1 cellular context compared by ENCODE assay signal in the genomic region with DNA sequence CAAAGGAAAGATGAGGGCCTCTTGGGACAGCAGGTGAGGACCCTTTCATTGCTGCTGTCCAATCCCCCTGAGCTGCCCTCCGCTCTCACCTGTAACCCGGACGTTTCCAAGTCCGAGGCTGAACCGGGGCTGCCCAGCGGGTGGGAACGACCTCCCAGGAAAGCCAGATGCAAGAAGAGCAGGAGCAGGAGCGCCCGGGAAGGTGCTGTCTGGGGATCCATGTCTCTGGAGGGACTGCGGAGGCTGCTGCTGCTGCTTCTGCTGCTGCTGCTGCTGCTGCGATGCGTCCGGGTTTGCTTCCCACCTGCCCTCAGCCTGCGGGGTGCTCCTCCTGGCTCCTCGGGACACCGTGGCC.
TF ChIP-seq lines count a peak whose summit lies in the region.

A gene (minus strand): TSS at position 333 of the 355 bp plus-strand sequence. CDS start 112 bp downstream, at position 221.

TF ChIP-seq in HEK293, 187 proteins besides CTCF, POLR2A, EP300 and RAD21 (continued from another document):
- TF ChIP-seq, protein P1, sequence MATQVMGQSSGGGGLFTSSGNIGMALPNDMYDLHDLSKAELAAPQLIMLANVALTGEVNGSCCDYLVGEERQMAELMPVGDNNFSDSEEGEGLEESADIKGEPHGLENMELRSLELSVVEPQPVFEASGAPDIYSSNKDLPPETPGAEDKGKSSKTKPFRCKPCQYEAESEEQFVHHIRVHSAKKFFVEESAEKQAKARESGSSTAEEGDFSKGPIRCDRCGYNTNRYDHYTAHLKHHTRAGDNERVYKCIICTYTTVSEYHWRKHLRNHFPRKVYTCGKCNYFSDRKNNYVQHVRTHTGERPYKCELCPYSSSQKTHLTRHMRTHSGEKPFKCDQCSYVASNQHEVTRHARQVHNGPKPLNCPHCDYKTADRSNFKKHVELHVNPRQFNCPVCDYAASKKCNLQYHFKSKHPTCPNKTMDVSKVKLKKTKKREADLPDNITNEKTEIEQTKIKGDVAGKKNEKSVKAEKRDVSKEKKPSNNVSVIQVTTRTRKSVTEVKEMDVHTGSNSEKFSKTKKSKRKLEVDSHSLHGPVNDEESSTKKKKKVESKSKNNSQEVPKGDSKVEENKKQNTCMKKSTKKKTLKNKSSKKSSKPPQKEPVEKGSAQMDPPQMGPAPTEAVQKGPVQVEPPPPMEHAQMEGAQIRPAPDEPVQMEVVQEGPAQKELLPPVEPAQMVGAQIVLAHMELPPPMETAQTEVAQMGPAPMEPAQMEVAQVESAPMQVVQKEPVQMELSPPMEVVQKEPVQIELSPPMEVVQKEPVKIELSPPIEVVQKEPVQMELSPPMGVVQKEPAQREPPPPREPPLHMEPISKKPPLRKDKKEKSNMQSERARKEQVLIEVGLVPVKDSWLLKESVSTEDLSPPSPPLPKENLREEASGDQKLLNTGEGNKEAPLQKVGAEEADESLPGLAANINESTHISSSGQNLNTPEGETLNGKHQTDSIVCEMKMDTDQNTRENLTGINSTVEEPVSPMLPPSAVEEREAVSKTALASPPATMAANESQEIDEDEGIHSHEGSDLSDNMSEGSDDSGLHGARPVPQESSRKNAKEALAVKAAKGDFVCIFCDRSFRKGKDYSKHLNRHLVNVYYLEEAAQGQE (tag by site-specific recombination; IDR thresholded peaks at IDR 0.05): no peak
- no peak for TF ChIP-seq ZNF335 (tag by site-specific recombination; conservative IDR thresholded peaks at IDR 0.05)
- TF ChIP-seq, protein P2, sequence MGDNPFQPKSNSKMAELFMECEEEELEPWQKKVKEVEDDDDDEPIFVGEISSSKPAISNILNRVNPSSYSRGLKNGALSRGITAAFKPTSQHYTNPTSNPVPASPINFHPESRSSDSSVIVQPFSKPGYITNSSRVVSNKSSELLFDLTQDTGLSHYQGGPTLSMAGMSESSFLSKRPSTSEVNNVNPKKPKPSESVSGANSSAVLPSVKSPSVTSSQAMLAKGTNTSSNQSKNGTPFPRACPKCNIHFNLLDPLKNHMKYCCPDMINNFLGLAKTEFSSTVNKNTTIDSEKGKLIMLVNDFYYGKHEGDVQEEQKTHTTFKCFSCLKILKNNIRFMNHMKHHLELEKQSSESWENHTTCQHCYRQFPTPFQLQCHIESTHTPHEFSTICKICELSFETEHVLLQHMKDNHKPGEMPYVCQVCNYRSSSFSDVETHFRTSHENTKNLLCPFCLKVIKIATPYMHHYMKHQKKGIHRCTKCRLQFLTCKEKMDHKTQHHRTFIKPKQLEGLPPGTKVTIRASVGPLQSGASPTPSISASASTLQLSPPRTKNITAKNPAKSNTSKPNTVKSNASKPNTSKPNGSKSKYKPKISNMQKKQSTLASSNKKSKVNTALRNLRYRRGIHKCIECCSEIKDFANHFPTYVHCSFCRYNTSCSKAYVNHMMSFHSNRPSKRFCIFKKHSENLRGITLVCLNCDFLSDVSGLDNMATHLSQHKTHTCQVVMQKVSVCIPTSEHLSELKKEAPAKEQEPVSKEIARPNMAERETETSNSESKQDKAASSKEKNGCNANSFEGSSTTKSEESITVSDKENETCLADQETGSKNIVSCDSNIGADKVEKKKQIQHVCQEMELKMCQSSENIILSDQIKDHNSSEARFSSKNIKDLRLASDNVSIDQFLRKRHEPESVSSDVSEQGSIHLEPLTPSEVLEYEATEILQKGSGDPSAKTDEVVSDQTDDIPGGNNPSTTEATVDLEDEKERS (tag by site-specific recombination; IDR thresholded peaks at IDR 0.05): no peak
- TF ChIP-seq, protein P3, sequence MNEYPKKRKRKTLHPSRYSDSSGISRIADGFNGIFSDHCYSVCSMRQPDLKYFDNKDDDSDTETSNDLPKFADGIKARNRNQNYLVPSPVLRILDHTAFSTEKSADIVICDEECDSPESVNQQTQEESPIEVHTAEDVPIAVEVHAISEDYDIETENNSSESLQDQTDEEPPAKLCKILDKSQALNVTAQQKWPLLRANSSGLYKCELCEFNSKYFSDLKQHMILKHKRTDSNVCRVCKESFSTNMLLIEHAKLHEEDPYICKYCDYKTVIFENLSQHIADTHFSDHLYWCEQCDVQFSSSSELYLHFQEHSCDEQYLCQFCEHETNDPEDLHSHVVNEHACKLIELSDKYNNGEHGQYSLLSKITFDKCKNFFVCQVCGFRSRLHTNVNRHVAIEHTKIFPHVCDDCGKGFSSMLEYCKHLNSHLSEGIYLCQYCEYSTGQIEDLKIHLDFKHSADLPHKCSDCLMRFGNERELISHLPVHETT (tag by site-specific recombination; IDR thresholded peaks at IDR 0.05): no peak
- TF ChIP-seq, protein P4, sequence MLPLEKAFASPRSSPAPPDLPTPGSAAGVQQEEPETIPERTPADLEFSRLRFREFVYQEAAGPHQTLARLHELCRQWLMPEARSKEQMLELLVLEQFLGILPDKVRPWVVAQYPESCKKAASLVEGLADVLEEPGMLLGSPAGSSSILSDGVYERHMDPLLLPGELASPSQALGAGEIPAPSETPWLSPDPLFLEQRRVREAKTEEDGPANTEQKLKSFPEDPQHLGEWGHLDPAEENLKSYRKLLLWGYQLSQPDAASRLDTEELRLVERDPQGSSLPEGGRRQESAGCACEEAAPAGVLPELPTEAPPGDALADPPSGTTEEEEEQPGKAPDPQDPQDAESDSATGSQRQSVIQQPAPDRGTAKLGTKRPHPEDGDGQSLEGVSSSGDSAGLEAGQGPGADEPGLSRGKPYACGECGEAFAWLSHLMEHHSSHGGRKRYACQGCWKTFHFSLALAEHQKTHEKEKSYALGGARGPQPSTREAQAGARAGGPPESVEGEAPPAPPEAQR (tag by site-specific recombination; IDR thresholded peaks at IDR 0.05): no peak
- TF ChIP-seq ZNF670 (tag by site-specific recombination; IDR thresholded peaks at IDR 0.05; ENCODE audit: low read depth): no peak
- TF ChIP-seq ZNF621 (tag by site-specific recombination; IDR thresholded peaks at IDR 0.05): no peak
- no peak for TF ChIP-seq ZNF324 (tag by site-specific recombination; IDR thresholded peaks at IDR 0.05)
- TF ChIP-seq ZNF830 (tag by site-specific recombination; IDR thresholded peaks at IDR 0.05; ENCODE audit: low read depth): no peak
- TF ChIP-seq ZNF548 (tag by site-specific recombination; IDR thresholded peaks at IDR 0.05): no peak
